17 cellular contexts compared by ENCODE assay signal in genomic region chr15:95804484-95804883, GRCh38.
"Had no signal": no experiment of that assay in that cellular context is flagged by ENCODE, and none has a peak within 500 bp of the region (broad histone marks: within the 10 kb centered on the region; RNA-seq: fewer than 3 reads in every experiment).

No MANE protein-coding gene starts in this region.

- H3K36me3 ChIP-seq: spleen, tibial nerve had no signal

- H3K79me2 ChIP-seq: hepatocyte had no signal

- H3K4me2 ChIP-seq: hepatocyte had no signal

- ATAC-seq: effector memory CD8-positive, alpha-beta T cell; foreskin keratinocyte; sciatic nerve; stimulated activated memory B cell treated with anti-CD40 and anti-IgM and Interleukin-4, amounts not matched to agents 10 μg/mL and 1 μg/mL and 100 μg/mL, for 72 hours had no signal

- H3K9me3 ChIP-seq: testis had no signal

- H3K4me1 ChIP-seq: spleen, testis, tibial nerve had no signal

- H2AFZ ChIP-seq: hepatocyte had no signal

- DNase-seq: effector memory CD8-positive, alpha-beta T cell; erythroblast; foreskin keratinocyte; head of caudate nucleus; kidney glomerular epithelial cell; posterior cingulate gyrus; spleen; stimulated activated CD4-positive, alpha-beta T cell treated with anti-CD3 and anti-CD28 coated beads, Interleukin-15, amount 100 ng/mL, for 24 hours; stimulated activated CD4-positive, alpha-beta T cell treated with anti-CD3 and anti-CD28 coated beads, Interleukin-1b, Interleukin-23, amount 100 ng/mL, for 48 hours; stimulated activated CD4-positive, alpha-beta T cell treated with anti-CD3 and anti-CD28 coated beads, Interleukin-4, amount 100 ng/mL, for 24 hours; testis had no signal

- H3K27me3 ChIP-seq: foreskin keratinocyte, hepatocyte, spleen, testis, tibial nerve had no signal

- H3K27ac ChIP-seq: foreskin keratinocyte, hepatocyte, spleen, testis, tibial nerve had no signal

- FAIRE-seq: endothelial cell of umbilical vein, islet of Langerhans had no signal

- H3K4me3 ChIP-seq: hepatocyte, spleen, testis, tibial nerve had no signal
